ENCODE assay signal across 1 cellular context in genomic region chr7:12687213-12688171, GRCh38.
TF ChIP-seq lines count a peak whose summit lies in the region.

ARL4A (plus strand) TSS chr7:12687633; CDS start chr7:12688255, 622 bp downstream.

TF ChIP-seq in K562, 482 proteins besides CTCF, POLR2A, EP300 and RAD21 (continued from another document and continues in another):
- TF ChIP-seq, protein P1, sequence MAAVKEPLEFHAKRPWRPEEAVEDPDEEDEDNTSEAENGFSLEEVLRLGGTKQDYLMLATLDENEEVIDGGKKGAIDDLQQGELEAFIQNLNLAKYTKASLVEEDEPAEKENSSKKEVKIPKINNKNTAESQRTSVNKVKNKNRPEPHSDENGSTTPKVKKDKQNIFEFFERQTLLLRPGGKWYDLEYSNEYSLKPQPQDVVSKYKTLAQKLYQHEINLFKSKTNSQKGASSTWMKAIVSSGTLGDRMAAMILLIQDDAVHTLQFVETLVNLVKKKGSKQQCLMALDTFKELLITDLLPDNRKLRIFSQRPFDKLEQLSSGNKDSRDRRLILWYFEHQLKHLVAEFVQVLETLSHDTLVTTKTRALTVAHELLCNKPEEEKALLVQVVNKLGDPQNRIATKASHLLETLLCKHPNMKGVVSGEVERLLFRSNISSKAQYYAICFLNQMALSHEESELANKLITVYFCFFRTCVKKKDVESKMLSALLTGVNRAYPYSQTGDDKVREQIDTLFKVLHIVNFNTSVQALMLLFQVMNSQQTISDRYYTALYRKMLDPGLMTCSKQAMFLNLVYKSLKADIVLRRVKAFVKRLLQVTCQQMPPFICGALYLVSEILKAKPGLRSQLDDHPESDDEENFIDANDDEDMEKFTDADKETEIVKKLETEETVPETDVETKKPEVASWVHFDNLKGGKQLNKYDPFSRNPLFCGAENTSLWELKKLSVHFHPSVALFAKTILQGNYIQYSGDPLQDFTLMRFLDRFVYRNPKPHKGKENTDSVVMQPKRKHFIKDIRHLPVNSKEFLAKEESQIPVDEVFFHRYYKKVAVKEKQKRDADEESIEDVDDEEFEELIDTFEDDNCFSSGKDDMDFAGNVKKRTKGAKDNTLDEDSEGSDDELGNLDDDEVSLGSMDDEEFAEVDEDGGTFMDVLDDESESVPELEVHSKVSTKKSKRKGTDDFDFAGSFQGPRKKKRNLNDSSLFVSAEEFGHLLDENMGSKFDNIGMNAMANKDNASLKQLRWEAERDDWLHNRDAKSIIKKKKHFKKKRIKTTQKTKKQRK (IDR thresholded peaks at IDR 0.05; ENCODE audit: borderline replicate concordance, low read depth, low read length) = no peak; the same call in 1 of the 2 replicates
- TF ChIP-seq FOXJ2 (tag; IDR thresholded peaks at IDR 0.05) = no peak
- TF ChIP-seq LEF1 (IDR thresholded peaks at IDR 0.05) = 0 out of 2 replicates have a peak, but pooled peaks have one; percentile 53
- peak; percentile 36 for TF ChIP-seq SAP30 (IDR thresholded peaks at IDR 0.05; ENCODE audit: borderline replicate concordance, insufficient read depth, low read depth, low read length, poor library complexity, severe bottlenecking)
- TF ChIP-seq NCOA2 (IDR thresholded peaks at IDR 0.05; ENCODE audit: partially characterized antibody in 2 of 2) = no peak
- no peak for TF ChIP-seq ZNF551 (CRISPR knock-in tag; IDR thresholded peaks at IDR 0.05)
- no peak; the same call in 1 of the 2 replicates for TF ChIP-seq MXI1 (IDR thresholded peaks at IDR 0.05; ENCODE audit: low read depth, low read length)
- TF ChIP-seq CHCHD3 (CRISPR knock-in tag; IDR thresholded peaks at IDR 0.05) = peak; percentile 78; the same call in 1 of the 2 replicates
- TF ChIP-seq FOXK2 (conservative IDR thresholded peaks at IDR 0.05 in 1 of 2, IDR thresholded peaks at IDR 0.05 in 1 of 2; ENCODE audit: low read depth in 2 of 2) = peak; percentile 25 to 39; a peak in 1 of 4 replicates
- no peak for TF ChIP-seq CHD4 (IDR thresholded peaks at IDR 0.05; ENCODE audit: insufficient read depth, insufficient replicate concordance, low read depth, low read length, poor library complexity, severe bottlenecking)
- TF ChIP-seq, protein P2, sequence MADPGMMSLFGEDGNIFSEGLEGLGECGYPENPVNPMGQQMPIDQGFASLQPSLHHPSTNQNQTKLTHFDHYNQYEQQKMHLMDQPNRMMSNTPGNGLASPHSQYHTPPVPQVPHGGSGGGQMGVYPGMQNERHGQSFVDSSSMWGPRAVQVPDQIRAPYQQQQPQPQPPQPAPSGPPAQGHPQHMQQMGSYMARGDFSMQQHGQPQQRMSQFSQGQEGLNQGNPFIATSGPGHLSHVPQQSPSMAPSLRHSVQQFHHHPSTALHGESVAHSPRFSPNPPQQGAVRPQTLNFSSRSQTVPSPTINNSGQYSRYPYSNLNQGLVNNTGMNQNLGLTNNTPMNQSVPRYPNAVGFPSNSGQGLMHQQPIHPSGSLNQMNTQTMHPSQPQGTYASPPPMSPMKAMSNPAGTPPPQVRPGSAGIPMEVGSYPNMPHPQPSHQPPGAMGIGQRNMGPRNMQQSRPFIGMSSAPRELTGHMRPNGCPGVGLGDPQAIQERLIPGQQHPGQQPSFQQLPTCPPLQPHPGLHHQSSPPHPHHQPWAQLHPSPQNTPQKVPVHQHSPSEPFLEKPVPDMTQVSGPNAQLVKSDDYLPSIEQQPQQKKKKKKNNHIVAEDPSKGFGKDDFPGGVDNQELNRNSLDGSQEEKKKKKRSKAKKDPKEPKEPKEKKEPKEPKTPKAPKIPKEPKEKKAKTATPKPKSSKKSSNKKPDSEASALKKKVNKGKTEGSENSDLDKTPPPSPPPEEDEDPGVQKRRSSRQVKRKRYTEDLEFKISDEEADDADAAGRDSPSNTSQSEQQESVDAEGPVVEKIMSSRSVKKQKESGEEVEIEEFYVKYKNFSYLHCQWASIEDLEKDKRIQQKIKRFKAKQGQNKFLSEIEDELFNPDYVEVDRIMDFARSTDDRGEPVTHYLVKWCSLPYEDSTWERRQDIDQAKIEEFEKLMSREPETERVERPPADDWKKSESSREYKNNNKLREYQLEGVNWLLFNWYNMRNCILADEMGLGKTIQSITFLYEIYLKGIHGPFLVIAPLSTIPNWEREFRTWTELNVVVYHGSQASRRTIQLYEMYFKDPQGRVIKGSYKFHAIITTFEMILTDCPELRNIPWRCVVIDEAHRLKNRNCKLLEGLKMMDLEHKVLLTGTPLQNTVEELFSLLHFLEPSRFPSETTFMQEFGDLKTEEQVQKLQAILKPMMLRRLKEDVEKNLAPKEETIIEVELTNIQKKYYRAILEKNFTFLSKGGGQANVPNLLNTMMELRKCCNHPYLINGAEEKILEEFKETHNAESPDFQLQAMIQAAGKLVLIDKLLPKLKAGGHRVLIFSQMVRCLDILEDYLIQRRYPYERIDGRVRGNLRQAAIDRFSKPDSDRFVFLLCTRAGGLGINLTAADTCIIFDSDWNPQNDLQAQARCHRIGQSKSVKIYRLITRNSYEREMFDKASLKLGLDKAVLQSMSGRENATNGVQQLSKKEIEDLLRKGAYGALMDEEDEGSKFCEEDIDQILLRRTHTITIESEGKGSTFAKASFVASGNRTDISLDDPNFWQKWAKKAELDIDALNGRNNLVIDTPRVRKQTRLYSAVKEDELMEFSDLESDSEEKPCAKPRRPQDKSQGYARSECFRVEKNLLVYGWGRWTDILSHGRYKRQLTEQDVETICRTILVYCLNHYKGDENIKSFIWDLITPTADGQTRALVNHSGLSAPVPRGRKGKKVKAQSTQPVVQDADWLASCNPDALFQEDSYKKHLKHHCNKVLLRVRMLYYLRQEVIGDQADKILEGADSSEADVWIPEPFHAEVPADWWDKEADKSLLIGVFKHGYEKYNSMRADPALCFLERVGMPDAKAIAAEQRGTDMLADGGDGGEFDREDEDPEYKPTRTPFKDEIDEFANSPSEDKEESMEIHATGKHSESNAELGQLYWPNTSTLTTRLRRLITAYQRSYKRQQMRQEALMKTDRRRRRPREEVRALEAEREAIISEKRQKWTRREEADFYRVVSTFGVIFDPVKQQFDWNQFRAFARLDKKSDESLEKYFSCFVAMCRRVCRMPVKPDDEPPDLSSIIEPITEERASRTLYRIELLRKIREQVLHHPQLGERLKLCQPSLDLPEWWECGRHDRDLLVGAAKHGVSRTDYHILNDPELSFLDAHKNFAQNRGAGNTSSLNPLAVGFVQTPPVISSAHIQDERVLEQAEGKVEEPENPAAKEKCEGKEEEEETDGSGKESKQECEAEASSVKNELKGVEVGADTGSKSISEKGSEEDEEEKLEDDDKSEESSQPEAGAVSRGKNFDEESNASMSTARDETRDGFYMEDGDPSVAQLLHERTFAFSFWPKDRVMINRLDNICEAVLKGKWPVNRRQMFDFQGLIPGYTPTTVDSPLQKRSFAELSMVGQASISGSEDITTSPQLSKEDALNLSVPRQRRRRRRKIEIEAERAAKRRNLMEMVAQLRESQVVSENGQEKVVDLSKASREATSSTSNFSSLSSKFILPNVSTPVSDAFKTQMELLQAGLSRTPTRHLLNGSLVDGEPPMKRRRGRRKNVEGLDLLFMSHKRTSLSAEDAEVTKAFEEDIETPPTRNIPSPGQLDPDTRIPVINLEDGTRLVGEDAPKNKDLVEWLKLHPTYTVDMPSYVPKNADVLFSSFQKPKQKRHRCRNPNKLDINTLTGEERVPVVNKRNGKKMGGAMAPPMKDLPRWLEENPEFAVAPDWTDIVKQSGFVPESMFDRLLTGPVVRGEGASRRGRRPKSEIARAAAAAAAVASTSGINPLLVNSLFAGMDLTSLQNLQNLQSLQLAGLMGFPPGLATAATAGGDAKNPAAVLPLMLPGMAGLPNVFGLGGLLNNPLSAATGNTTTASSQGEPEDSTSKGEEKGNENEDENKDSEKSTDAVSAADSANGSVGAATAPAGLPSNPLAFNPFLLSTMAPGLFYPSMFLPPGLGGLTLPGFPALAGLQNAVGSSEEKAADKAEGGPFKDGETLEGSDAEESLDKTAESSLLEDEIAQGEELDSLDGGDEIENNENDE (IDR thresholded peaks at IDR 0.05; ENCODE audit: low read depth, low read length) = no peak
- TF ChIP-seq TAF9B (IDR thresholded peaks at IDR 0.05; ENCODE audit: partially characterized antibody) = peak; percentile 99
- TF ChIP-seq TSC22D4 (tag; IDR thresholded peaks at IDR 0.05) = no peak
- TF ChIP-seq RBBP5 (IDR thresholded peaks at IDR 0.05; ENCODE audit: borderline replicate concordance, insufficient read depth, low read length, poor library complexity, severe bottlenecking) = no peak
- no peak for TF ChIP-seq SMARCA4 (IDR thresholded peaks at IDR 0.05)
- TF ChIP-seq GABPB1 (CRISPR knock-in tag; IDR thresholded peaks at IDR 0.05) = no peak
- TF ChIP-seq ZEB2 (IDR thresholded peaks at IDR 0.05) = peak; percentile 90
- TF ChIP-seq KLF13 (tag; IDR thresholded peaks at IDR 0.05; ENCODE audit: borderline replicate concordance, low read depth) = peak; percentile 83; the same call in 1 of the 2 replicates
- TF ChIP-seq, protein P3, sequence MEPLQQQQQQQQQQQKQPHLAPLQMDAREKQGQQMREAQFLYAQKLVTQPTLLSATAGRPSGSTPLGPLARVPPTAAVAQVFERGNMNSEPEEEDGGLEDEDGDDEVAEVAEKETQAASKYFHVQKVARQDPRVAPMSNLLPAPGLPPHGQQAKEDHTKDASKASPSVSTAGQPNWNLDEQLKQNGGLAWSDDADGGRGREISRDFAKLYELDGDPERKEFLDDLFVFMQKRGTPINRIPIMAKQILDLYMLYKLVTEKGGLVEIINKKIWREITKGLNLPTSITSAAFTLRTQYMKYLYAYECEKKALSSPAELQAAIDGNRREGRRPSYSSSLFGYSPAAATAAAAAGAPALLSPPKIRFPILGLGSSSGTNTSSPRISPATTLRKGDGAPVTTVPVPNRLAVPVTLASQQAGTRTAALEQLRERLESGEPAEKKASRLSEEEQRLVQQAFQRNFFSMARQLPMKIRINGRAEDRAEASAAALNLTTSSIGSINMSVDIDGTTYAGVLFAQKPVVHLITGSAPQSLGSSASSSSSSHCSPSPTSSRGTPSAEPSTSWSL (CRISPR knock-in tag; IDR thresholded peaks at IDR 0.05; ENCODE audit: borderline replicate concordance) = no peak
- TF ChIP-seq SLC30A9 (CRISPR knock-in tag; IDR thresholded peaks at IDR 0.05) = no peak
- TF ChIP-seq ZNF316 (IDR thresholded peaks at IDR 0.05) = peak; percentile 96
- TF ChIP-seq, protein P4, sequence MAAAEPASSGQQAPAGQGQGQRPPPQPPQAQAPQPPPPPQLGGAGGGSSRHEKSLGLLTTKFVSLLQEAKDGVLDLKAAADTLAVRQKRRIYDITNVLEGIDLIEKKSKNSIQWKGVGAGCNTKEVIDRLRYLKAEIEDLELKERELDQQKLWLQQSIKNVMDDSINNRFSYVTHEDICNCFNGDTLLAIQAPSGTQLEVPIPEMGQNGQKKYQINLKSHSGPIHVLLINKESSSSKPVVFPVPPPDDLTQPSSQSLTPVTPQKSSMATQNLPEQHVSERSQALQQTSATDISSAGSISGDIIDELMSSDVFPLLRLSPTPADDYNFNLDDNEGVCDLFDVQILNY (CRISPR knock-in tag; IDR thresholded peaks at IDR 0.05) = no peak
- TF ChIP-seq, protein P5, sequence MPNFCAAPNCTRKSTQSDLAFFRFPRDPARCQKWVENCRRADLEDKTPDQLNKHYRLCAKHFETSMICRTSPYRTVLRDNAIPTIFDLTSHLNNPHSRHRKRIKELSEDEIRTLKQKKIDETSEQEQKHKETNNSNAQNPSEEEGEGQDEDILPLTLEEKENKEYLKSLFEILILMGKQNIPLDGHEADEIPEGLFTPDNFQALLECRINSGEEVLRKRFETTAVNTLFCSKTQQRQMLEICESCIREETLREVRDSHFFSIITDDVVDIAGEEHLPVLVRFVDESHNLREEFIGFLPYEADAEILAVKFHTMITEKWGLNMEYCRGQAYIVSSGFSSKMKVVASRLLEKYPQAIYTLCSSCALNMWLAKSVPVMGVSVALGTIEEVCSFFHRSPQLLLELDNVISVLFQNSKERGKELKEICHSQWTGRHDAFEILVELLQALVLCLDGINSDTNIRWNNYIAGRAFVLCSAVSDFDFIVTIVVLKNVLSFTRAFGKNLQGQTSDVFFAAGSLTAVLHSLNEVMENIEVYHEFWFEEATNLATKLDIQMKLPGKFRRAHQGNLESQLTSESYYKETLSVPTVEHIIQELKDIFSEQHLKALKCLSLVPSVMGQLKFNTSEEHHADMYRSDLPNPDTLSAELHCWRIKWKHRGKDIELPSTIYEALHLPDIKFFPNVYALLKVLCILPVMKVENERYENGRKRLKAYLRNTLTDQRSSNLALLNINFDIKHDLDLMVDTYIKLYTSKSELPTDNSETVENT (CRISPR knock-in tag; IDR thresholded peaks at IDR 0.05) = 0 out of 2 replicates have a peak, but pooled peaks have one; percentile 6
- TF ChIP-seq, protein P6, sequence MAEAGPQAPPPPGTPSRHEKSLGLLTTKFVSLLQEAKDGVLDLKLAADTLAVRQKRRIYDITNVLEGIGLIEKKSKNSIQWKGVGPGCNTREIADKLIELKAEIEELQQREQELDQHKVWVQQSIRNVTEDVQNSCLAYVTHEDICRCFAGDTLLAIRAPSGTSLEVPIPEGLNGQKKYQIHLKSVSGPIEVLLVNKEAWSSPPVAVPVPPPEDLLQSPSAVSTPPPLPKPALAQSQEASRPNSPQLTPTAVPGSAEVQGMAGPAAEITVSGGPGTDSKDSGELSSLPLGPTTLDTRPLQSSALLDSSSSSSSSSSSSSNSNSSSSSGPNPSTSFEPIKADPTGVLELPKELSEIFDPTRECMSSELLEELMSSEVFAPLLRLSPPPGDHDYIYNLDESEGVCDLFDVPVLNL (CRISPR knock-in tag; IDR thresholded peaks at IDR 0.05; ENCODE audit: low read depth) = no peak
- no peak; the same call in 1 of the 2 replicates for TF ChIP-seq FOXK1 (CRISPR knock-in tag; IDR thresholded peaks at IDR 0.05; ENCODE audit: borderline replicate concordance)
- no peak for TF ChIP-seq TARDBP (IDR thresholded peaks at IDR 0.05)
- TF ChIP-seq ZBTB12 (CRISPR knock-in tag; IDR thresholded peaks at IDR 0.05) = no peak
- TF ChIP-seq CHD2 (IDR thresholded peaks at IDR 0.05; ENCODE audit: low read depth, low read length) = peak; percentile 86
- TF ChIP-seq DMBX1 (CRISPR knock-in tag; IDR thresholded peaks at IDR 0.05; ENCODE audit: borderline replicate concordance) = no peak
- no peak for TF ChIP-seq KDM2B (CRISPR knock-in tag; IDR thresholded peaks at IDR 0.05)
- TF ChIP-seq ZNF76 (CRISPR knock-in tag; IDR thresholded peaks at IDR 0.05; ENCODE audit: borderline replicate concordance) = no peak
- TF ChIP-seq CBFA2T2 (conservative IDR thresholded peaks at IDR 0.05) = peak; percentile 31; the same call in 1 of the 2 replicates
